20 cellular contexts compared by ENCODE assay signal in genomic region chr2:152078662-152079061, GRCh38. TPM values are rescaled to one million over a fixed set of nuclear protein-coding genes. Genes with fewer than 3 reads are reported as not detected.
DNase-seq lines count a peak whose midpoint lies in the region; ATAC-seq, FAIRE-seq and TF ChIP-seq lines count a peak whose summit lies in the region.
"Had no signal": no experiment of that assay in that cellular context is flagged by ENCODE, and none has a peak within 500 bp of the region (broad histone marks: within the 10 kb centered on the region; RNA-seq: fewer than 3 reads in every experiment).

No MANE protein-coding gene starts in this region.

- H3K27ac Mint-ChIP-seq in CD14-positive monocyte: no peak overlapping the region
- H3K27ac Mint-ChIP-seq: neural progenitor cell; T-helper 1 cell treated with Interleukin-12 subunit alpha and Interleukin-12 subunit beta and Interleukin-4 antibody, amounts not matched to agents 30 μg/mL and 1 μg/mL, for 36 hours had no signal

- ATAC-seq in GM19395 (IDR thresholded peaks at IDR 0.05; ENCODE audit: unreplicated experiment): peak; percentile 85
- ATAC-seq in HG02678 (IDR thresholded peaks at IDR 0.05; ENCODE audit: unreplicated experiment): peak; percentile 77
- ATAC-seq in HG03378 (IDR thresholded peaks at IDR 0.05; ENCODE audit: unreplicated experiment): peak; percentile 96
- ATAC-seq: right cardiac atrium had no signal

- TF ChIP-seq RAD21 in SK-N-SH (IDR thresholded peaks at IDR 0.05; ENCODE audit: low read length): no peak

- peaks cover 5 to 9% of the 10 kb centered on the region in 2 donors for H3K36me3 Mint-ChIP-seq in CD14-positive monocyte
- H3K36me3 Mint-ChIP-seq: neural progenitor cell had no signal

- POLR2A ChIA-PET in SK-N-SH (lab: Yijun Ruan, JAX): no interaction called here

- TF ChIP-seq CTCF in sigmoid colon (IDR thresholded peaks at IDR 0.05) (no peak), CD14-positive monocyte (IDR thresholded peaks at IDR 0.05) (no peak), SK-N-SH (IDR thresholded peaks at IDR 0.05) (no peak)

- WGBS in sigmoid colon, 2 donors: 59 to 84% methylated on average over 2 of the region's 2 CpGs
- WGBS in SK-N-SH (ENCODE audit: low lambda C conversion rate): 44% methylated on average over 2 of the region's 2 CpGs

- H3K36me3 ChIP-seq in sigmoid colon (no peaks in the 10 kb centered on the region), SK-N-SH (replicated peaks in 1 of 2; ENCODE audit: control insufficient read depth in 1 of 2, insufficient read depth in 2 of 2, low read length in 1 of 2) (no peaks in the 10 kb centered on the region)
- H3K36me3 ChIP-seq: neural progenitor cell had no signal

- no peak overlapping the region for H3K4me3 ChIP-seq in sigmoid colon
- no peak overlapping the region for H3K4me3 ChIP-seq in SK-N-SH (ENCODE audit: low read depth in 2 of 2, low read length in 1 of 2)
- H3K4me3 ChIP-seq: neural progenitor cell had no signal

- H3K4me3 Mint-ChIP-seq in CD14-positive monocyte: no peak overlapping the region
- H3K4me3 Mint-ChIP-seq: neural progenitor cell; T-helper 1 cell treated with Interleukin-12 subunit alpha and Interleukin-12 subunit beta and Interleukin-4 antibody, amounts not matched to agents 30 μg/mL and 1 μg/mL, for 36 hours had no signal

- no peak for TF ChIP-seq POLR2A in GM12892 (IDR thresholded peaks at IDR 0.05; ENCODE audit: low read depth, low read length)
- TF ChIP-seq POLR2A in sigmoid colon (IDR thresholded peaks at IDR 0.05): no peak

- no peaks in the 10 kb centered on the region for H3K9me3 ChIP-seq in sigmoid colon
- H3K9me3 ChIP-seq in SK-N-SH: no peaks in the 10 kb centered on the region

- CTCF ChIA-PET in SK-N-SH (lab: Yijun Ruan, JAX): interaction anchor here (1.1 to 2.3 kb wide), 3 partner anchors 30 to 53 kb away, joined by 3 to 6 read pairs (median 5); no protein-coding TSS in a partner anchor

- no peaks in the 10 kb centered on the region for H3K9me2 ChIP-seq in SK-N-SH

- H3K27me3 Mint-ChIP-seq in CD14-positive monocyte (ENCODE audit: low read depth in 3 of 3): peaks cover 0 to 2% (median 0%) of the 10 kb centered on the region in 3 donors

- peaks cover 0 to 2% (median 0%) of the 10 kb centered on the region in 7 donors for H3K9me3 Mint-ChIP-seq in CD14-positive monocyte
- H3K9me3 Mint-ChIP-seq: neural progenitor cell; T-helper 1 cell treated with Interleukin-12 subunit alpha and Interleukin-12 subunit beta and Interleukin-4 antibody, amounts not matched to agents 30 μg/mL and 1 μg/mL, for 36 hours had no signal

- H3K4me2 ChIP-seq in SK-N-SH: no peak overlapping the region
- H3K4me2 ChIP-seq: neural progenitor cell had no signal

- no peak overlapping the region for H3K27ac ChIP-seq in sigmoid colon
- H3K27ac ChIP-seq in SK-N-SH (ENCODE audit: low read depth in 2 of 2, low read length in 1 of 2): no peak overlapping the region
- H3K27ac ChIP-seq: neural progenitor cell had no signal

- H3K9ac ChIP-seq in SK-N-SH: no peak overlapping the region
- H3K9ac ChIP-seq: neural progenitor cell had no signal

- no peaks in the 10 kb centered on the region for H4K20me1 ChIP-seq in SK-N-SH (ENCODE audit: insufficient read depth)

- TF ChIP-seq EP300 in sigmoid colon (IDR thresholded peaks at IDR 0.05) (no peak), SK-N-SH (IDR thresholded peaks at IDR 0.05; ENCODE audit: borderline replicate concordance in 1 of 2, low read depth in 1 of 2, low read length in 1 of 2) (no peak)

- no peaks in the 10 kb centered on the region for H3K4me1 Mint-ChIP-seq in CD14-positive monocyte
- H3K4me1 Mint-ChIP-seq: neural progenitor cell had no signal

- H2AFZ ChIP-seq in SK-N-SH (ENCODE audit: low read depth): no peak overlapping the region
- H2AFZ ChIP-seq: neural progenitor cell had no signal

- intact Hi-C loops in sigmoid colon (cut with DNase I): no loop called here
- intact Hi-C loops in CD14-positive monocyte (cut with micrococcal nuclease): no loop called here

- FAIRE-seq in GM12892 (lab: Jason Lieb, UNC): peak; percentile 90
- FAIRE-seq: G401.6, islet of Langerhans had no signal

- no peaks in the 10 kb centered on the region for H3K79me2 ChIP-seq in SK-N-SH (ENCODE audit: insufficient read depth)

- no peaks in the 10 kb centered on the region for H3K4me1 ChIP-seq in sigmoid colon
- no peaks in the 10 kb centered on the region for H3K4me1 ChIP-seq in SK-N-SH (ENCODE audit: control insufficient read depth in 1 of 2, insufficient read depth in 2 of 2, low read depth in 1 of 2, low read length in 1 of 2)
- H3K4me1 ChIP-seq: neural progenitor cell had no signal

- no peaks in the 10 kb centered on the region for H3F3A ChIP-seq in SK-N-SH (replicated peaks; ENCODE audit: insufficient read depth)

- no peak for DNase-seq in GM12892 (ENCODE audit: insufficient read length)
- no peak for DNase-seq in sigmoid colon
- DNase-seq in stimulated activated naive CD4-positive, alpha-beta T cell treated with Interleukin-2 at 50 U/mL for 16 hours (lab: John Stamatoyannopoulos, UW): no peak
- DNase-seq in CD14-positive monocyte (ENCODE audit: low spot score): no peak
- DNase-seq in SK-N-SH: no peak
- DNase-seq: activated CD4-positive, CD25-positive, alpha-beta regulatory T cell; activated naive CD4-positive, alpha-beta T cell; COR-L47; KBM-7; NCI-H1092 treated with DMSO at 0.1 percent for 48 hours; NK-92 treated with Interleukin-12 subunit alpha and Interleukin-12 subunit beta, amount 100 ng/mL, for 24 hours; right cardiac atrium; stimulated activated CD4-positive, alpha-beta T cell treated with anti-CD3 and anti-CD28 coated beads, Interleukin-4, amount 100 ng/mL, for 1 hour had no signal

- H3K27me3 ChIP-seq in sigmoid colon (no peaks in the 10 kb centered on the region), SK-N-SH (ENCODE audit: insufficient read depth) (no peaks in the 10 kb centered on the region)
- H3K27me3 ChIP-seq: neural progenitor cell had no signal

TF ChIP-seq in SK-N-SH, 30 proteins besides CTCF, POLR2A, EP300 and RAD21 (continues in another document):
- TF ChIP-seq RCOR1 (IDR thresholded peaks at IDR 0.05; ENCODE audit: low read length) (no peak), ZBTB33 (IDR thresholded peaks at IDR 0.05; ENCODE audit: borderline replicate concordance, low read depth) (no peak), YY1 (IDR thresholded peaks at IDR 0.05; ENCODE audit: low read depth) (no peak), EZH2phosphoT487 (IDR thresholded peaks at IDR 0.05; ENCODE audit: borderline replicate concordance, low read depth) (no peak), IRF3 (IDR thresholded peaks at IDR 0.05; ENCODE audit: low read depth, low read length) (no peak), MEF2A (IDR thresholded peaks at IDR 0.05; ENCODE audit: borderline replicate concordance, low read depth) (no peak), GATA2 (CRISPR knock-in tag; IDR thresholded peaks at IDR 0.05) (no peak), FOXJ3 (CRISPR knock-in tag; IDR thresholded peaks at IDR 0.05) (no peak), TEAD4 (IDR thresholded peaks at IDR 0.05; ENCODE audit: borderline replicate concordance, insufficient read depth) (no peak), FOXM1 (IDR thresholded peaks at IDR 0.05; ENCODE audit: low read depth) (no peak), USF2 (IDR thresholded peaks at IDR 0.05; ENCODE audit: borderline replicate concordance, low read depth, low read length) (no peak), ELF1 (IDR thresholded peaks at IDR 0.05) (no peak), CHD2 (IDR thresholded peaks at IDR 0.05; ENCODE audit: low read length, partially characterized antibody) (no peak), NFIC (IDR thresholded peaks at IDR 0.05; ENCODE audit: borderline replicate concordance) (no peak), NRF1 (IDR thresholded peaks at IDR 0.05; ENCODE audit: low read depth, low read length) (no peak)

RNA-seq across cellular contexts. Expression of gene CACNB4, which starts 20.2 kb away (rescaled TPM):
- polyA plus RNA-seq in GM12892 (2012; ENCODE audit: missing spikeins): 14.9 TPM
- 1 to 10 TPM; 1.1 to 4.4 (median 2.4) TPM for total RNA-seq in sigmoid colon
- under 1 TPM; 0.23 to 0.60 (median 0.26) TPM for polyA plus RNA-seq in sigmoid colon
- polyA plus RNA-seq in CD14-positive monocyte: 1 to 10 TPM in 1 of 2 donors, under 1 TPM in 1; 0.44 to 1.9 TPM
- 0.10 and 0.18 TPM in 2 replicates for polyA plus RNA-seq in SK-N-SH (2012; rRNA removed)
- polyA plus RNA-seq in SK-N-SH (2012; cell fraction: cytosol; rRNA removed): 0.12 TPM in 2 replicates
- 0.54 and 0.70 TPM in 2 replicates for polyA plus RNA-seq in SK-N-SH (2012; cell fraction: nucleus; rRNA removed)
